In genomic region chr2:121000804-121001203, GRCh38 we compare ENCODE assay signal across 26 cellular contexts.
"Had no signal": no experiment of that assay in that cellular context is flagged by ENCODE, and none has a peak within 500 bp of the region (broad histone marks: within the 10 kb centered on the region; RNA-seq: fewer than 3 reads in every experiment).

No MANE protein-coding gene starts in this region.

- H3K9me3 ChIP-seq: left ventricle myocardium inferior, mucosa of descending colon, ovary, right atrium auricular region, right lobe of liver, tibial nerve, upper lobe of left lung had no signal

- DNase-seq: hypothalamus; immature natural killer cell; kidney; left colon; left ventricle myocardium inferior; mesendoderm; midbrain; mucosa of descending colon; naive thymus-derived CD4-positive, alpha-beta T cell; ovary; right lobe of liver; stimulated activated CD4-positive, alpha-beta T cell treated with anti-CD3 and anti-CD28 coated beads, Interleukin-1b, Interleukin-23, amount 100 ng/mL, for 48 hours; stimulated activated CD4-positive, alpha-beta T cell treated with anti-CD3 and anti-CD28 coated beads, Interleukin-2, amount 100 ng/mL, for 48 hours; stimulated activated CD4-positive, alpha-beta T cell treated with anti-CD3 and anti-CD28 coated beads, Interleukin-4, amount 100 ng/mL, for 4 hours; stimulated activated CD8-positive, alpha-beta memory T cell treated with anti-CD3 and anti-CD28 coated beads, Interleukin-4, amount 100 ng/mL, for 48 hours; stimulated activated naive CD4-positive, alpha-beta T cell treated with Interleukin-2 at 50 U/mL for 16 hours; stimulated activated naive CD8-positive, alpha-beta T cell treated with anti-CD3 and anti-CD28 coated beads, Interleukin-15, amount 100 ng/mL, for 72 hours; substantia nigra; upper lobe of left lung had no signal

- ATAC-seq: left colon; mucosa of descending colon; naive thymus-derived CD4-positive, alpha-beta T cell; natural killer cell treated with Interleukin-12 subunit alpha and Interleukin-12 subunit beta and Interleukin-15 and Interleukin-18, amount 100 ng/mL, for 72 hours; right lobe of liver; stimulated activated memory B cell treated with anti-CD40 and anti-IgM and Interleukin-4, amounts not matched to agents 10 μg/mL and 1 μg/mL and 100 μg/mL, for 72 hours; stimulated activated naive CD8-positive, alpha-beta T cell treated with anti-CD3 and anti-CD28 coated beads, Interleukin-15, amount 100 ng/mL, for 72 hours had no signal

- H3K4me1 ChIP-seq: left ventricle myocardium inferior, right atrium auricular region, right lobe of liver, tibial nerve, upper lobe of left lung had no signal

- H3K27ac ChIP-seq: left ventricle myocardium inferior, ovary, right atrium auricular region, right lobe of liver, tibial nerve, upper lobe of left lung had no signal

- H3K36me3 ChIP-seq: left ventricle myocardium inferior, ovary, right atrium auricular region, right lobe of liver, tibial nerve, upper lobe of left lung had no signal

- FAIRE-seq: islet of Langerhans, kidney had no signal

- H3K4me2 ChIP-seq: smooth muscle cell had no signal

- H3K4me3 ChIP-seq: left ventricle myocardium inferior, lung, mucosa of descending colon, ovary, right atrium auricular region, right lobe of liver, smooth muscle cell, tibial nerve, upper lobe of left lung had no signal

- H3K27me3 ChIP-seq: ovary, right atrium auricular region, right lobe of liver, tibial nerve, upper lobe of left lung had no signal
